ENCODE assay signal across 28 cellular contexts in the genomic region with DNA sequence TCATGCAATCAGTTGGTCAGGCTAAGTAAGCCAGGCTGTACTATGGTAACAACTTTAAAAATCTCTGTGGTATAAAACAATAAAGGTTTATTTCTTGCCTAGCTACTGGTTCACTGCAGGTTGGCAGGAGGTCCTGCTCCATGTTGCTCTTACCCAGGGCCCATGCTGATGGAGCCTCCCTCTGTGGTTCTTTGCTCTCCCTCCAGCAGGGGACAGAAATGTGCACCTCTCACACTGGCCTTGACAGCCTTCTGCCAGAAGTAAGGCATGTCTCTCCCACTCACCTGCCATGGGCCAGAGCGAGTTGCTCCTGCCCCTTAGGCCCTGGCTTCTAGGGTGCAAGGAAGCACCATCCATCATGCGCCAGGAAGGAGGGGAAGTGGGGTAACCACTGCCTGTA. TPM values are rescaled to one million over a fixed set of nuclear protein-coding genes. Genes with fewer than 3 reads are reported as not detected.
DNase-seq lines count a peak whose midpoint lies in the region; ATAC-seq and TF ChIP-seq lines count a peak whose summit lies in the region.
"Had no signal": no experiment of that assay in that cellular context is flagged by ENCODE, and none has a peak within 500 bp of the region (broad histone marks: within the 10 kb centered on the region; RNA-seq: fewer than 3 reads in every experiment).

No MANE protein-coding gene starts in this region.

- RAD21 ChIA-PET in HCT116 (lab: Charles Lee; ENCODE audit: low non-redundant PET in 1 of 2, low total read pairs in 2 of 2, uncharacterized antibody in 2 of 2, unreplicated experiment in 2 of 2) = no interaction called here

- H3K23ac ChIP-seq in mesenchymal stem cell (ENCODE audit: low read length in 2 of 2) = no peak overlapping the region

- H3K4me1 ChIP-seq in HCT116 (ENCODE audit: control insufficient read depth in 1 of 2, insufficient read depth in 2 of 2, low read length in 2 of 2) (no peaks in the 10 kb centered on the region), mesenchymal stem cell (ENCODE audit: control insufficient read depth, insufficient read depth, low read depth, low read length) (peaks cover 22% of the 10 kb centered on the region)
- H3K4me1 ChIP-seq: lower lobe of right lung, prostate gland, thyroid gland had no signal

- H3K9me2 ChIP-seq in HCT116 (ENCODE audit: insufficient read depth) = no peaks in the 10 kb centered on the region

- H2BK120ac ChIP-seq in mesenchymal stem cell (ENCODE audit: low read depth, low read length) = no peak overlapping the region

- H3K9me3 ChIP-seq in HCT116 (ENCODE audit: control insufficient read depth in 1 of 2, insufficient read depth in 1 of 2, low read depth in 1 of 2, low read length in 2 of 2) = no peaks in the 10 kb centered on the region
- no peaks in the 10 kb centered on the region for H3K9me3 ChIP-seq in WERI-Rb-1 (ENCODE audit: severe bottlenecking)
- no peaks in the 10 kb centered on the region for H3K9me3 ChIP-seq in mesenchymal stem cell (ENCODE audit: control insufficient read depth, low read length)
- H3K9me3 ChIP-seq: lower lobe of right lung, neutrophil, Peyer's patch, prostate gland, thyroid gland had no signal

- no peak overlapping the region for H3K27ac ChIP-seq in HCT116 (ENCODE audit: low read depth, low read length)
- no peak overlapping the region for H3K27ac ChIP-seq in WERI-Rb-1
- no peak overlapping the region for H3K27ac ChIP-seq in mesenchymal stem cell (ENCODE audit: low read length, poor library complexity, severe bottlenecking)
- H3K27ac ChIP-seq: C4-2B, cardiac muscle cell, HL-60, lower lobe of right lung, neutrophil, Peyer's patch, prostate gland, thyroid gland had no signal

- POLR2A ChIA-PET in HCT116 (lab: Charles Lee) = no interaction called here

- DNase-seq in HCT116 (ENCODE audit: low read depth, low spot score) = no peak
- DNase-seq in WERI-Rb-1 = peak; percentile 22
- no peak for DNase-seq in mesenchymal stem cell
- no peak for DNase-seq in NCI-H748 treated with DMSO at 0.1 percent for 48 hours (lab: John Stamatoyannopoulos, UW)
- no peak for DNase-seq in activated naive CD8-positive, alpha-beta T cell treated with anti-CD3 and anti-CD28 coated beads for 36 hours
- DNase-seq: activated naive CD4-positive, alpha-beta T cell treated with anti-CD3 and anti-CD28 coated beads, Interleukin-2, amount 50 U/mL, for 16 hours; kidney glomerular epithelial cell; lower lobe of right lung; NCI-H1417; NCI-H2107; NCI-H446 treated with DMSO at 0.1 percent for 48 hours; NK-92 treated with Interleukin-12 subunit alpha and Interleukin-12 subunit beta, amount 100 ng/mL, for 24 hours; Peyer's patch; SIG-M5; stimulated activated naive CD8-positive, alpha-beta T cell treated with anti-CD3 and anti-CD28 coated beads, Interleukin-15, amount 100 ng/mL, for 72 hours; T-helper 1 cell; thyroid gland had no signal

- no peaks in the 10 kb centered on the region for H4K20me1 ChIP-seq in HCT116 (ENCODE audit: insufficient read depth)

- TF ChIP-seq CTCF in GM12874 (IDR thresholded peaks at IDR 0.05; ENCODE audit: insufficient read depth, low read depth, low read length) (0 out of 2 replicates have a peak, but pooled peaks have one; percentile 15), HCT116 (IDR thresholded peaks at IDR 0.05 in 2 of 3, conservative IDR thresholded peaks at IDR 0.05 in 1 of 3; ENCODE audit: borderline replicate concordance in 1 of 3, insufficient read depth in 1 of 3, low read depth in 2 of 3, low read length in 2 of 3) (0 out of 6 replicates have a peak, but pooled peaks of 1 of the 3 experiments have one; percentile 3), WERI-Rb-1 (IDR thresholded peaks at IDR 0.05; ENCODE audit: low read depth, low read length) (peak; percentile 62)

- no peak overlapping the region for H2BK15ac ChIP-seq in mesenchymal stem cell (ENCODE audit: low read depth, poor library complexity, severe bottlenecking)

- H4K8ac ChIP-seq in mesenchymal stem cell (ENCODE audit: low read length) = no peak overlapping the region

- no peak overlapping the region for H4K91ac ChIP-seq in mesenchymal stem cell (ENCODE audit: low read length)

- no peak overlapping the region for H3K9ac ChIP-seq in HCT116 (ENCODE audit: low read length)
- H3K9ac ChIP-seq in mesenchymal stem cell (ENCODE audit: low read length) = no peak overlapping the region

- H2AK5ac ChIP-seq in mesenchymal stem cell (ENCODE audit: low read length, severe bottlenecking) = peak overlapping the region; percentile 3

- TF ChIP-seq POLR2A in HCT116 (IDR thresholded peaks at IDR 0.05; ENCODE audit: borderline replicate concordance, extremely low read depth, insufficient read depth, insufficient read length) = no peak

- 95% methylated on average over 2 of the region's 2 CpGs for WGBS in mesenchymal stem cell

- H3K14ac ChIP-seq in mesenchymal stem cell (ENCODE audit: low read length in 2 of 2) = no peak overlapping the region

- peaks cover 15% of the 10 kb centered on the region for H3K79me1 ChIP-seq in mesenchymal stem cell (replicated peaks; ENCODE audit: low read length, poor library complexity, severe bottlenecking)

- no peak overlapping the region for H3K4me2 ChIP-seq in HCT116 (ENCODE audit: low read length)
- no peak overlapping the region for H3K4me2 ChIP-seq in mesenchymal stem cell (ENCODE audit: low read length, poor library complexity, severe bottlenecking)

- H2BK12ac ChIP-seq in mesenchymal stem cell (ENCODE audit: low read length in 2 of 2) = no peak overlapping the region

- CTCF ChIA-PET in HCT116 (lab: Charles Lee) = no interaction called here

- ATAC-seq in HCT116 (peak; percentile 49; the same call in 1 of the 2 replicates), GM19328 (IDR thresholded peaks at IDR 0.05; ENCODE audit: unreplicated experiment) (no peak)
- ATAC-seq: lower lobe of right lung; stimulated activated naive CD8-positive, alpha-beta T cell treated with anti-CD3 and anti-CD28 coated beads, Interleukin-15, amount 100 ng/mL, for 72 hours had no signal

- TF ChIP-seq RAD21 in HCT116 (IDR thresholded peaks at IDR 0.05; ENCODE audit: low read depth) = no peak

- H3K36me3 ChIP-seq in HCT116 (ENCODE audit: control insufficient read depth in 1 of 2, insufficient read depth in 2 of 2, low read length in 2 of 2) = peaks cover 11 to 37% of the 10 kb centered on the region in 2 experiments; a peak in 3 of 4 replicates
- peaks cover 6% of the 10 kb centered on the region; the same call in 1 of the 2 replicates for H3K36me3 ChIP-seq in WERI-Rb-1
- H3K36me3 ChIP-seq in mesenchymal stem cell (ENCODE audit: control insufficient read depth in 1 of 2, insufficient read depth in 2 of 2, low read depth in 1 of 2, low read length in 2 of 2) = peaks cover 29 to 69% of the 10 kb centered on the region in 2 experiments
- H3K36me3 ChIP-seq: neutrophil, prostate gland had no signal

- H3K27me3 Mint-ChIP-seq in activated naive CD8-positive, alpha-beta T cell treated with anti-CD3 and anti-CD28 coated beads for 36 hours = no peaks in the 10 kb centered on the region
- H3K27me3 Mint-ChIP-seq: stimulated activated naive CD8-positive, alpha-beta T cell treated with anti-CD3 and anti-CD28 coated beads, Interleukin-15, amount 100 ng/mL, for 72 hours had no signal

- H3K4me3 Mint-ChIP-seq in activated naive CD8-positive, alpha-beta T cell treated with anti-CD3 and anti-CD28 coated beads for 36 hours = no peak overlapping the region
- H3K4me3 Mint-ChIP-seq: activated T-helper 1 cell treated with anti-CD3 and anti-CD28 coated beads, Interleukin-12 subunit alpha, Interleukin-12 subunit beta, Interleukin-2, Interleukin-4 antibody, amounts not matched to agents 30 ng/mL and 10 ng/mL and 1 ng/mL, durations not matched to agents 14 hours and 24 hours and 36 hours; stimulated activated naive CD8-positive, alpha-beta T cell treated with anti-CD3 and anti-CD28 coated beads, Interleukin-15, amount 100 ng/mL, for 72 hours had no signal

- H3K4me3 ChIP-seq in HCT116 (replicated peaks in 1 of 2; ENCODE audit: low read depth in 1 of 2, low read length in 2 of 2) = no peak overlapping the region
- no peak overlapping the region for H3K4me3 ChIP-seq in WERI-Rb-1 (ENCODE audit: low read depth, low read length)
- H3K4me3 ChIP-seq in mesenchymal stem cell (ENCODE audit: insufficient read depth in 1 of 2, low read depth in 1 of 2, low read length in 2 of 2) = no peak overlapping the region
- H3K4me3 ChIP-seq: cardiac muscle cell, lower lobe of right lung, Peyer's patch, prostate gland, thyroid gland had no signal

- H3K27me3 ChIP-seq in HCT116 (ENCODE audit: insufficient read depth, low read length) = no peaks in the 10 kb centered on the region
- H3K27me3 ChIP-seq in WERI-Rb-1 (ENCODE audit: insufficient read depth, low read depth, severe bottlenecking) = no peaks in the 10 kb centered on the region
- H3K27me3 ChIP-seq in mesenchymal stem cell (ENCODE audit: control insufficient read depth in 1 of 2, insufficient read depth in 1 of 2, low read length in 2 of 2) = no peaks in the 10 kb centered on the region
- H3K27me3 ChIP-seq: cardiac muscle cell, neutrophil, Peyer's patch, thyroid gland had no signal

- no peak overlapping the region for H3K18ac ChIP-seq in mesenchymal stem cell (ENCODE audit: low read depth in 1 of 2, low read length in 2 of 2)

- H3K4me1 Mint-ChIP-seq in activated naive CD8-positive, alpha-beta T cell treated with anti-CD3 and anti-CD28 coated beads for 36 hours = no peaks in the 10 kb centered on the region
- H3K4me1 Mint-ChIP-seq: stimulated activated naive CD8-positive, alpha-beta T cell treated with anti-CD3 and anti-CD28 coated beads, Interleukin-15, amount 100 ng/mL, for 72 hours had no signal

- no peaks in the 10 kb centered on the region for H3K36me3 Mint-ChIP-seq in activated naive CD8-positive, alpha-beta T cell treated with anti-CD3 and anti-CD28 coated beads for 36 hours

- H3K9me3 Mint-ChIP-seq in activated naive CD8-positive, alpha-beta T cell treated with anti-CD3 and anti-CD28 coated beads for 36 hours = no peaks in the 10 kb centered on the region
- H3K9me3 Mint-ChIP-seq: activated T-helper 1 cell treated with anti-CD3 and anti-CD28 coated beads, Interleukin-12 subunit alpha, Interleukin-12 subunit beta, Interleukin-2, Interleukin-4 antibody, amounts not matched to agents 30 ng/mL and 10 ng/mL and 1 ng/mL, durations not matched to agents 14 hours and 24 hours and 36 hours; stimulated activated naive CD8-positive, alpha-beta T cell treated with anti-CD3 and anti-CD28 coated beads, Interleukin-15, amount 100 ng/mL, for 72 hours had no signal

- H2BK5ac ChIP-seq in mesenchymal stem cell (ENCODE audit: low read depth, low read length, poor library complexity, severe bottlenecking) = no peak overlapping the region

- no peak overlapping the region for H3K4ac ChIP-seq in mesenchymal stem cell (ENCODE audit: low read depth in 1 of 2, low read length in 2 of 2)

- H3K79me2 ChIP-seq in HCT116 (ENCODE audit: insufficient read depth, low read length) = no peaks in the 10 kb centered on the region

- BruUV-seq in HCT116 (replicated peaks; lab: Mats Ljungman, UMichigan) = no TSS peak

- no peak overlapping the region for H3K27ac Mint-ChIP-seq in activated naive CD8-positive, alpha-beta T cell treated with anti-CD3 and anti-CD28 coated beads for 36 hours
- H3K27ac Mint-ChIP-seq: activated T-helper 1 cell treated with anti-CD3 and anti-CD28 coated beads, Interleukin-12 subunit alpha, Interleukin-12 subunit beta, Interleukin-2, Interleukin-4 antibody, amounts not matched to agents 30 ng/mL and 10 ng/mL and 1 ng/mL, durations not matched to agents 14 hours and 24 hours and 36 hours; stimulated activated naive CD8-positive, alpha-beta T cell treated with anti-CD3 and anti-CD28 coated beads, Interleukin-15, amount 100 ng/mL, for 72 hours had no signal

- H2AFZ ChIP-seq in HCT116 (ENCODE audit: low read depth, low read length, poor library complexity, severe bottlenecking) = no peak overlapping the region
- H2AFZ ChIP-seq in mesenchymal stem cell (ENCODE audit: low read depth, low read length) = no peak overlapping the region

- intact Hi-C loops in HCT116 (cut with micrococcal nuclease) = no loop called here

RNA-seq across cellular contexts. Expression of a gene that starts 31.1 kb away (rescaled TPM):
- not detected for total RNA-seq in HCT116 (2021; ENCODE audit: unreplicated experiment)
- 0.29 and 0.56 TPM in 2 replicates for polyA plus RNA-seq in HCT116 (2012)
- 0.03 TPM for polyA plus RNA-seq in mesenchymal stem cell (2013, experiment 1 of 2)
- not detected for polyA plus RNA-seq in mesenchymal stem cell (2013, experiment 2 of 2)
- total RNA-seq in activated naive CD8-positive, alpha-beta T cell treated with anti-CD3 and anti-CD28 coated beads for 36 hours = not detected
- total RNA-seq: activated T-helper 1 cell treated with anti-CD3 and anti-CD28 coated beads, Interleukin-12 subunit alpha, Interleukin-12 subunit beta, Interleukin-2, Interleukin-4 antibody, amounts not matched to agents 30 ng/mL and 10 ng/mL and 1 ng/mL, durations not matched to agents 14 hours and 24 hours and 36 hours; cardiac muscle cell; Daoy; glomerular endothelial cell; H7; lower lobe of right lung; Peyer's patch; prostate gland; thyroid gland had no signal
- polyA plus RNA-seq: cardiac muscle cell had no signal

RNA-seq across cellular contexts. Expression of a gene that starts 33.3 kb away (rescaled TPM):
- total RNA-seq in HCT116 (2021; ENCODE audit: unreplicated experiment) = not detected
- 0.10 TPM in 1 of 2 replicates, not detected in the other for polyA plus RNA-seq in HCT116 (2012)
- not detected for polyA plus RNA-seq in mesenchymal stem cell (2013, experiment 1 of 2)
- polyA plus RNA-seq in mesenchymal stem cell (2013, experiment 2 of 2) = not detected
- total RNA-seq in activated naive CD8-positive, alpha-beta T cell treated with anti-CD3 and anti-CD28 coated beads for 36 hours = not detected
- total RNA-seq: activated T-helper 1 cell treated with anti-CD3 and anti-CD28 coated beads, Interleukin-12 subunit alpha, Interleukin-12 subunit beta, Interleukin-2, Interleukin-4 antibody, amounts not matched to agents 30 ng/mL and 10 ng/mL and 1 ng/mL, durations not matched to agents 14 hours and 24 hours and 36 hours; cardiac muscle cell; Daoy; glomerular endothelial cell; H7; lower lobe of right lung; Peyer's patch; prostate gland; thyroid gland had no signal
- polyA plus RNA-seq: cardiac muscle cell had no signal
